12 cellular contexts compared by ENCODE assay signal in genomic region chr3:121855555-121855954, GRCh38.
A peak's percentile ranks its signal among the peaks of the same experiment; 100 is the strongest.
DNase-seq lines count a peak whose midpoint lies in the region; ATAC-seq and TF ChIP-seq lines count a peak whose summit lies in the region.
"Had no signal": no experiment of that assay in that cellular context is flagged by ENCODE, and none has a peak within 500 bp of the region (broad histone marks: within the 10 kb centered on the region; RNA-seq: fewer than 3 reads in every experiment).

No MANE protein-coding gene starts in this region.

- H3K4me3 ChIP-seq in Loucy (ENCODE audit: low read length, poor library complexity, severe bottlenecking), result no peak overlapping the region
- no peak overlapping the region for H3K4me3 ChIP-seq in brain microvascular endothelial cell (ENCODE audit: low read depth, low read length)

- no peak for ATAC-seq in GM18909 (IDR thresholded peaks at IDR 0.05; ENCODE audit: poor library complexity, unreplicated experiment)
- ATAC-seq in GM19324 (IDR thresholded peaks at IDR 0.05; ENCODE audit: low FRiP score, unreplicated experiment), result no peak

- H3K4me1 ChIP-seq in Loucy (ENCODE audit: insufficient read depth, low read length, poor library complexity, severe bottlenecking), result no peaks in the 10 kb centered on the region

- peaks cover 5% of the 10 kb centered on the region for H3K36me3 Mint-ChIP-seq in nephron progenitor cell (ENCODE audit: low read depth)

- no peaks in the 10 kb centered on the region for H3K79me2 ChIP-seq in Loucy (ENCODE audit: insufficient read depth, low read length)

- H3K27ac ChIP-seq in brain microvascular endothelial cell, result no peak overlapping the region

- H4K20me1 ChIP-seq in Loucy (ENCODE audit: insufficient read depth, low read length, poor library complexity, severe bottlenecking), result no peaks in the 10 kb centered on the region

- no peaks in the 10 kb centered on the region for H3K4me1 Mint-ChIP-seq in nephron progenitor cell

- no peak overlapping the region for H3K4me3 Mint-ChIP-seq in nephron progenitor cell

- no peaks in the 10 kb centered on the region for H3K27me3 ChIP-seq in Loucy (ENCODE audit: insufficient read depth, low read length, poor library complexity, severe bottlenecking)
- no peaks in the 10 kb centered on the region for H3K27me3 ChIP-seq in brain microvascular endothelial cell (replicated peaks)

- H3F3A ChIP-seq in Loucy (ENCODE audit: low read depth), result no peaks in the 10 kb centered on the region

- in situ Hi-C loops in brain microvascular endothelial cell (cut with HindIII; ENCODE audit: low pct_ligation_motif_present, low sequenced_read_pairs), result no loop called here

- H2AFZ ChIP-seq in Loucy (ENCODE audit: low read length), result no peak overlapping the region

- no peak overlapping the region for H3K27ac Mint-ChIP-seq in nephron progenitor cell

- no peak overlapping the region for H3K4me2 ChIP-seq in Loucy (ENCODE audit: low read depth, low read length, poor library complexity, severe bottlenecking)

- TF ChIP-seq CTCF in Loucy (conservative IDR thresholded peaks at IDR 0.05; ENCODE audit: low read length) (peak; percentile 83), brain microvascular endothelial cell (IDR thresholded peaks at IDR 0.05; ENCODE audit: low read depth, low read length, missing control alignments) (peak; percentile 25), nephron progenitor cell (IDR thresholded peaks at IDR 0.05) (peak; percentile 32)

- H3K9ac ChIP-seq in Loucy (ENCODE audit: low read depth, low read length, poor library complexity, severe bottlenecking), result no peak overlapping the region

- H3K9me3 ChIP-seq in Loucy (ENCODE audit: insufficient read depth, low read depth, low read length), result no peaks in the 10 kb centered on the region

- H3K27me3 Mint-ChIP-seq in nephron progenitor cell (ENCODE audit: low read depth, poor library complexity), result no peaks in the 10 kb centered on the region

- DNase-seq in NCI-H1436 (lab: John Stamatoyannopoulos, UW), result peak; percentile 1
- no peak for DNase-seq in NCI-H1436 treated with DMSO at 0.1 percent for 48 hours (lab: John Stamatoyannopoulos, UW)
- DNase-seq in brain microvascular endothelial cell, result peak; percentile 6
- no peak for DNase-seq in nephron progenitor cell
- DNase-seq in OCI-M2 (lab: John Stamatoyannopoulos, UW; ENCODE audit: unreplicated experiment), result no peak
- DNase-seq: activated CD4-positive, alpha-beta T cell treated with anti-CD3 and anti-CD28 coated beads, Interleukin-2, amount 50 U/mL, for 1 hour; central memory CD4-positive, alpha-beta T cell; kidney glomerular epithelial cell; NCI-H2107 had no signal

- H3K36me3 ChIP-seq in Loucy (ENCODE audit: insufficient read depth, low read length), result 0 out of 2 replicates have a peak, but pooled peaks cover 7% of the 10 kb centered on the region
- H3K36me3 ChIP-seq in brain microvascular endothelial cell (replicated peaks), result no peaks in the 10 kb centered on the region

- peaks cover 3% of the 10 kb centered on the region for H3K9me3 Mint-ChIP-seq in nephron progenitor cell

- H3K9me2 ChIP-seq in Loucy (replicated peaks; ENCODE audit: low read depth, low read length), result no peaks in the 10 kb centered on the region

Comparison
In these comparisons a context has a peak if more than half of its experiments do, and no peak if none do; other contexts are left out.
1. DNase-seq: peak in NCI-H1436 (single experiment) and brain microvascular endothelial cell (single experiment); none in NCI-H1436 treated with DMSO at 0.1 percent for 48 hours (single experiment), nephron progenitor cell (single experiment) and OCI-M2 (single experiment).
2. CTCF ChIP-seq: peak in every context shown above with its lines; median percentile 83 in Loucy; 32 in nephron progenitor cell; 25 in brain microvascular endothelial cell.